Comparison of ENCODE assay signal across 9 cellular contexts in the genomic region with DNA sequence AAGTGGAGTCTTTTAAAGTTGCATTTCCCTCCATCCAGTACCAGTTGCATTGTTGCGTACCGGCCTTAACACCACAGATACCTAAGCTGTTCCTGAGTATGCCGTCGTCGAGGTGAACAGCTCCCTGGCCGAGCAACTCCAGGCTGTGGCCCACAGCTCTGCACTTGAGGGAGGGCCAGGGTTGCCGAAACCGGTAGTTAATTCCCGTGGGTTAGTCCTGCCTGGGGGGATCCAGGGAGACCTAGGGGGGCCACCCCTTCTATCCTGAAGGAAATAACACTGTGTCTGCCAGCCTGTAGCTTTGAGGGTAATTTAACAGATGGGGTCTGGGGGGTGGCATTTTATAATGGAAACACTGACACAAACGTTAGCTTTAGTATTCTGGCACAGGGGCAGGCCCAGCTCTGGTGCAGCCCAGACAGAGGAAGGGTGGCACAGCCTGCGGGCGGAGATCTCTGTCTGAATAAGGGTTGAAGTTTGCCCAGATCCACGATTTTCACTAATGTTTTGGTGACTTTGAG.
DNase-seq lines count a peak whose midpoint lies in the region; ATAC-seq and TF ChIP-seq lines count a peak whose summit lies in the region.
"Had no signal": no experiment of that assay in that cellular context is flagged by ENCODE, and none has a peak within 500 bp of the region (broad histone marks: within the 10 kb centered on the region; RNA-seq: fewer than 3 reads in every experiment).

No MANE protein-coding gene starts in this region.

- intact Hi-C loops in Caco-2 (cut with micrococcal nuclease; ENCODE audit: unreplicated experiment) (no loop called here), mucosa of descending colon (cut with DNase I, micrococcal nuclease) (no loop called here)

- no peaks in the 10 kb centered on the region for H3K9me3 Mint-ChIP-seq in Caco-2 (ENCODE audit: unreplicated experiment)

- DNase-seq in Caco-2, result no peak
- DNase-seq in fibroblast of villous mesenchyme (ENCODE audit: low read depth), result peak; percentile 5
- DNase-seq in GM19240 (ENCODE audit: insufficient read length, low spot score), result no peak
- no peak for DNase-seq in mucosa of descending colon
- DNase-seq in KG1 (lab: John Stamatoyannopoulos, UW), result no peak

- ATAC-seq in mucosa of descending colon, result no peak
- no peak for ATAC-seq in GM18519 (IDR thresholded peaks at IDR 0.05; ENCODE audit: low FRiP score, unreplicated experiment)

- H3K27ac ChIP-seq in VCaP (peak overlapping the region; percentile 56; the same call in 1 of the 2 replicates), parathyroid adenoma (peak overlapping the region; percentile 24)

- H3K9ac ChIP-seq in parathyroid adenoma, result no peak overlapping the region

- H3K4me1 Mint-ChIP-seq in Caco-2 (ENCODE audit: low read depth, unreplicated experiment), result peaks cover 18% of the 10 kb centered on the region

- H3K36me3 Mint-ChIP-seq in Caco-2 (ENCODE audit: insufficient read depth, unreplicated experiment), result peaks cover 94% of the 10 kb centered on the region

- H3K4me3 Mint-ChIP-seq in Caco-2 (ENCODE audit: unreplicated experiment), result no peak overlapping the region

- no peaks in the 10 kb centered on the region for H3K27me3 Mint-ChIP-seq in Caco-2 (ENCODE audit: insufficient read depth, unreplicated experiment)

- H3K36me3 ChIP-seq in Caco-2 (ENCODE audit: control insufficient read depth, insufficient read depth, low read length), result peaks cover 14% of the 10 kb centered on the region
- H3K36me3 ChIP-seq in parathyroid adenoma (ENCODE audit: control insufficient read depth, insufficient read depth, low read length), result no peaks in the 10 kb centered on the region
- H3K36me3 ChIP-seq in mucosa of descending colon (ENCODE audit: low read depth), result no peaks in the 10 kb centered on the region

- H3K9me3 ChIP-seq in Caco-2 (no peaks in the 10 kb centered on the region), parathyroid adenoma (ENCODE audit: control insufficient read depth, low read length) (no peaks in the 10 kb centered on the region), mucosa of descending colon (no peaks in the 10 kb centered on the region)
- H3K9me3 ChIP-seq: MG63 had no signal

- H3K4me2 ChIP-seq in parathyroid adenoma (ENCODE audit: low read length), result no peak overlapping the region

- no peak overlapping the region for H2AFZ ChIP-seq in parathyroid adenoma

- H3K4me1 ChIP-seq in Caco-2 (no peaks in the 10 kb centered on the region), parathyroid adenoma (peaks cover 2% of the 10 kb centered on the region), mucosa of descending colon (ENCODE audit: low read depth) (peaks cover 10% of the 10 kb centered on the region)

- CTCF ChIA-PET in Caco-2 (lab: Charles Lee), result interaction anchor here (1.3 to 3.9 kb wide), 2 partner anchors 60 to 1092 kb away, joined by 3 to 23 read pairs; no protein-coding TSS in a partner anchor

- no peaks in the 10 kb centered on the region for H3K27me3 ChIP-seq in Caco-2 (replicated peaks; ENCODE audit: control insufficient read depth, insufficient read depth, low read length)
- H3K27me3 ChIP-seq in parathyroid adenoma (ENCODE audit: control insufficient read depth, insufficient read depth, low read length), result no peaks in the 10 kb centered on the region
- H3K27me3 ChIP-seq: MG63 had no signal

- BruUV-seq in Caco-2 (replicated peaks; lab: Mats Ljungman, UMichigan), result no TSS peak

- no peaks in the 10 kb centered on the region for H3K79me2 ChIP-seq in parathyroid adenoma

- no peak for TF ChIP-seq CTCF in Caco-2 (IDR thresholded peaks at IDR 0.05; ENCODE audit: insufficient read depth in 1 of 2, low read depth in 1 of 2, low read length in 1 of 2, severe bottlenecking in 1 of 2, unreplicated experiment in 1 of 2)
- no peak for TF ChIP-seq CTCF in VCaP (conservative IDR thresholded peaks at IDR 0.05)
- no peak for TF ChIP-seq CTCF in fibroblast of villous mesenchyme (IDR thresholded peaks at IDR 0.05; ENCODE audit: insufficient read depth, low read depth, low read length)
- TF ChIP-seq CTCF in parathyroid adenoma (IDR thresholded peaks at IDR 0.05), result no peak
- TF ChIP-seq CTCF in mucosa of descending colon (IDR thresholded peaks at IDR 0.05), result no peak

- peak overlapping the region; percentile 32 for H3K27ac Mint-ChIP-seq in Caco-2 (ENCODE audit: unreplicated experiment)

- POLR2A ChIA-PET in Caco-2 (lab: Charles Lee), result no interaction called here

- H3K4me3 ChIP-seq in Caco-2 (ENCODE audit: low read depth, low read length) (no peak overlapping the region), fibroblast of villous mesenchyme (ENCODE audit: low read depth, low read length) (no peak overlapping the region), parathyroid adenoma (ENCODE audit: low read depth, low read length) (no peak overlapping the region), mucosa of descending colon (no peak overlapping the region)
- H3K4me3 ChIP-seq: MG63 had no signal
